In the genomic region with DNA sequence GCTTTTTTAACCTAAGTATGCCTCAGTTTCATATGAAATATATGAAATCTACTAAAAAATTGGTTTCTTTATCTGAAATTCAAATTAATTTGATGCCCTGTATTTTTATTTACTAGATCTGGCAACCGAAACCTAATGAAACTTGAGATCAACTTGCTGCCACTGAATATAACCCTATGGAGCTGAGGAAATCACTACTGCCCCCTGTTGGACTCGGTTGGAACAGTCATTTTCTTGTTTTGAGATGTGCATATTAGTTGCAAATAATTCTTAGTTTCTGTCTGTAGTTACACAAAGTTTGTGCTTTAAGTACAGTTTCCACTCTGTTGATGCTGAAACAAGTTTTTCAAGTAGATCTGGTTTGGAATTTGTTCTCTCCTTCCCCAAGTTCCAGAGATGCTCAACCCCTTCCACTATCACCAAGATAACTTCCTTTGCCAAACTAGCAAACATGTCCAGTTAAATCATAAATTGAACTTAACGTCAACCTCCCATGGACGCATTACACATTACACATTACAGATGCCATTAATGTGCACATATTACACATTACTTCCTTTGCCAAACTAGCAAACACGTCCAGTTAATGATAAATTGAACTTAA, we compare ENCODE assay signal across 8 cellular contexts. TPM values are rescaled to one million over a fixed set of nuclear protein-coding genes. Genes with fewer than 3 reads are reported as not detected.
DNase-seq lines count a peak whose midpoint lies in the region; ATAC-seq lines count a peak whose summit lies in the region.

No MANE protein-coding gene starts in this region.

- H3K4me1 ChIP-seq in adipocyte (ENCODE audit: control insufficient read depth, insufficient read depth, low read length), result no peaks in the 10 kb centered on the region
- no peaks in the 10 kb centered on the region for H3K4me1 ChIP-seq in iPS DF 6.9 (ENCODE audit: control insufficient read depth, insufficient read depth, low read length)

- H3K9ac ChIP-seq in adipocyte (ENCODE audit: low read length), result no peak overlapping the region

- H3K36me3 ChIP-seq in adipocyte (ENCODE audit: control insufficient read depth, insufficient read depth, low read length, severe bottlenecking) (no peaks in the 10 kb centered on the region), iPS DF 6.9 (ENCODE audit: control insufficient read depth, insufficient read depth, low read length) (no peaks in the 10 kb centered on the region)

- DNase-seq in DMS53 treated with DMSO at 0.1 percent for 48 hours (lab: John Stamatoyannopoulos, UW; ENCODE audit: unreplicated experiment), result peak; percentile 64
- DNase-seq in HT1080 (ENCODE audit: low read depth), result peak; percentile 42
- DNase-seq in OCI-M1 (lab: John Stamatoyannopoulos, UW), result peak; percentile 68
- DNase-seq in adipocyte (ENCODE audit: low read depth), result peak; percentile 73
- DNase-seq in iPS DF 6.9 (ENCODE audit: low read depth, low spot score), result peak; percentile 39
- peak in 3 of 4 experiments; percentile 4 to 16 (median 15) for DNase-seq in stimulated activated CD4-positive, alpha-beta T cell treated with anti-CD3 and anti-CD28 coated beads, Interleukin-1b, Interleukin-23, amount 100 ng/mL, for 24 hours (ENCODE audit: low read depth in 4 of 4, low spot score in 1 of 4)
- DNase-seq in 8988T, result no peak

- ATAC-seq in HG02981 (IDR thresholded peaks at IDR 0.05; ENCODE audit: unreplicated experiment), result no peak

- no peak overlapping the region for H3K27ac ChIP-seq in iPS DF 6.9 (ENCODE audit: low read length)

- no CpG with 5 or more reads among the region's 5 CpGs for WGBS in iPS DF 6.9 (ENCODE audit: insufficient coverage, insufficient read length)

- H3K27me3 ChIP-seq in adipocyte (replicated peaks; ENCODE audit: control insufficient read depth, insufficient read depth, low read length) (no peaks in the 10 kb centered on the region), iPS DF 6.9 (ENCODE audit: control insufficient read depth, insufficient read depth, low read length) (no peaks in the 10 kb centered on the region)

- H3K4me3 ChIP-seq in adipocyte (ENCODE audit: low read length) (no peak overlapping the region), iPS DF 6.9 (ENCODE audit: low read length) (no peak overlapping the region)

- H3K9me3 ChIP-seq in adipocyte (ENCODE audit: control insufficient read depth, low read length) (no peaks in the 10 kb centered on the region), iPS DF 6.9 (ENCODE audit: control insufficient read depth, insufficient read depth, low read length) (no peaks in the 10 kb centered on the region)

RNA-seq across cellular contexts. Expression of a gene that starts 22.2 kb away (rescaled TPM):
- 37.1 and 39.3 TPM in 2 replicates for total RNA-seq in HT1080 (2014; rRNA removed; shearing (Covaris generic))
- 27.8 and 38.3 TPM in 2 replicates for polyA plus RNA-seq in HT1080 (2015; cell fraction: cytosol; rRNA removed)
- 61.3 and 61.6 TPM in 2 replicates for polyA plus RNA-seq in HT1080 (2015; cell fraction: nucleus; rRNA removed)
